8 cellular contexts compared by ENCODE assay signal in the genomic region with DNA sequence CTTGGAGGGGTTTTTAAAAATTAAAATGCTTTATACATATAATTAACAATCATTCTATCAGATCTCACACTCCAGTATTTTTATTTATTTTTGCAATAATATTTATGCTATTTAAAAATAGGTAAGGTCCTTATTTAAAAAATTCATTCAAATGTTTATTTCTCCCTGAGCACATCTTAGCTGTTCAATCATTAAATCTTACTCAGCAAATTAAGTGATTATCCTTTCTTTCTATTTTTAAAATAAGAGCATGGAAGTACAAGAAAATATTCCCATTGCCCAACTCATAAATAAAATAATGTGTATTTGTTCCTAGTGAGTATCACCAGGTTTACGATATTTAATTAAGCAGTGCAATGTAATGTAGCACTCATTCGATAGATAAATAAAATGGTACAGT.
"Had no signal": no experiment of that assay in that cellular context is flagged by ENCODE, and none has a peak within 500 bp of the region (broad histone marks: within the 10 kb centered on the region; RNA-seq: fewer than 3 reads in every experiment).

No MANE protein-coding gene starts in this region.

- H3K4me2 ChIP-seq: GM23338 had no signal

- FAIRE-seq: H1, H54 had no signal

- H3K27ac ChIP-seq: HL-60 had no signal

- DNase-seq: H9, HCEC 1CT, Kasumi-1, KG1 had no signal

- H2AFZ ChIP-seq: GM23338 had no signal

- H3K4me3 ChIP-seq: GM23338 had no signal

- ATAC-seq: GM23338 had no signal
